9 cellular contexts compared by ENCODE assay signal in the genomic region with DNA sequence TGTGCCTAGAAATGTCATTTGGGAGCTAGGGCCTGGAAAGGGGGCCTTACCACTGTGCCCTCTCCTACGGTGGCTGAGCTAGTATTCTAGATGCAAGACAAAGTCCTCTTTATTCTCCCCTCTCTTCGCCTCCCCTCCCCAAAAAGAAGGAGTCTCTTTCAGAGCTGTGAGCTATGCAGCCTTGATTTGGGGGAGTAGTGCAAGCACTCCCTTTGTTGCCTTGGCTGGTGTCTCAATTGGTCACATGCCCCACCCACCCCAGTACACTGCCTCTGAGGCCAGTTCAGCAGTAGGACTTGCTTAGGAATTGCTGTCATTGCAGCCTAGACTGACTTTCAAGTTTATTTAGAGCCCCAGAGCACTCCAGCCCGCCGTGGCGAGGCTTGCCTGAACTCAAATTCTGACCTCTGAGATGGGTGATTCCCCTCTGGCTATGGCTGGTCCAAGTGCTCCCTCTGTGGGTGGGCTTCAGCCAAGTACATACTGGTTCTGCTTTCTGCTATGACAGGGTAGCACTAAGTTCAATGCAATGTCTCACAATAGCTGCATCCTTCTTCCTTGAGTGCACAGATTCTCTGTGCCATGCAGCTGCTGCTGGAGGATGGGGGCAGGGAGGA. TPM values are rescaled to one million over a fixed set of nuclear protein-coding genes. Genes with fewer than 3 reads are reported as not detected.
DNase-seq lines count a peak whose midpoint lies in the region; ATAC-seq and TF ChIP-seq lines count a peak whose summit lies in the region.
"Had no signal": no experiment of that assay in that cellular context is flagged by ENCODE, and none has a peak within 500 bp of the region (broad histone marks: within the 10 kb centered on the region; RNA-seq: fewer than 3 reads in every experiment).

No MANE protein-coding gene starts in this region.

- ATAC-seq in GM19397 (IDR thresholded peaks at IDR 0.05; ENCODE audit: unreplicated experiment) (peak; percentile 96), HG03175 (IDR thresholded peaks at IDR 0.05; ENCODE audit: unreplicated experiment) (peak; percentile 98), WTC11 (peak; percentile 90)

- POLR2A ChIA-PET in WTC11 (lab: Charles Lee) = interaction anchor here (2.1 kb wide), 1 partner anchor 37 kb away, joined by 7 read pairs; the partner anchor contains the start of gene FBXO33

- no peak overlapping the region; the same call in 1 of the 2 replicates for H3K27ac Mint-ChIP-seq in WTC11

- H3K4me3 Mint-ChIP-seq in WTC11 = no peak overlapping the region

- no peaks in the 10 kb centered on the region for H3K9me3 Mint-ChIP-seq in WTC11

- H3K4me3 ChIP-seq in GM12865 (ENCODE audit: low read depth, low read length) = no peak overlapping the region
- no peak overlapping the region for H3K4me3 ChIP-seq in ascending aorta
- H3K4me3 ChIP-seq: upper lobe of left lung had no signal

- no peaks in the 10 kb centered on the region for H3K4me1 ChIP-seq in ascending aorta
- H3K4me1 ChIP-seq: upper lobe of left lung had no signal

- TF ChIP-seq CTCF in GM12865 (IDR thresholded peaks at IDR 0.05; ENCODE audit: insufficient read depth, low read depth, low read length, missing control alignments) = peak; percentile 70
- TF ChIP-seq CTCF in WTC11 (IDR thresholded peaks at IDR 0.05) = no peak; the same call in 1 of the 2 replicates
- no peak for TF ChIP-seq CTCF in ascending aorta (IDR thresholded peaks at IDR 0.05)

- H3K36me3 ChIP-seq in ascending aorta = no peaks in the 10 kb centered on the region
- H3K36me3 ChIP-seq: upper lobe of left lung had no signal

- CTCF ChIA-PET in WTC11 (lab: Charles Lee) = interaction anchor here (0.7 to 2.4 kb wide), 6 partner anchors 13 to 263 kb away, joined by 3 to 10 read pairs (median 4); partner anchors contain the start of gene FBXO33

- no peaks in the 10 kb centered on the region for H3K27me3 ChIP-seq in ascending aorta
- H3K27me3 ChIP-seq: upper lobe of left lung had no signal

- intact Hi-C loops in ascending aorta (cut with DNase I) = no loop called here

- peaks cover 6% of the 10 kb centered on the region for H3K4me1 Mint-ChIP-seq in WTC11

- peak; percentile 83 for DNase-seq in GM12865 (ENCODE audit: low read depth)
- DNase-seq in WTC11 (ENCODE audit: low spot score) = peak; percentile 56
- DNase-seq in iPS-NIHi11 (ENCODE audit: low spot score) = peak; percentile 9
- no peak for DNase-seq in ascending aorta (ENCODE audit: low spot score in 2 of 2)
- DNase-seq in NCI-H2171 treated with DMSO at 0.1 percent for 48 hours (lab: John Stamatoyannopoulos, UW) = no peak
- DNase-seq in NCI-H345 (lab: John Stamatoyannopoulos, UW) = no peak

- H3K36me3 Mint-ChIP-seq in WTC11 = peaks cover 2% of the 10 kb centered on the region; the same call in 1 of the 2 replicates

- peaks cover 0 to 9% of the 10 kb centered on the region in 2 donors for H3K9me3 ChIP-seq in ascending aorta
- H3K9me3 ChIP-seq: upper lobe of left lung had no signal

- no peak overlapping the region for H3K27ac ChIP-seq in ascending aorta
- H3K27ac ChIP-seq: upper lobe of left lung had no signal

- no peaks in the 10 kb centered on the region for H3K27me3 Mint-ChIP-seq in WTC11 (ENCODE audit: low read depth)

TF ChIP-seq in WTC11, 78 proteins besides CTCF, POLR2A, EP300 and RAD21:
- TF ChIP-seq ZNF416 (CRISPR knock-in tag; IDR thresholded peaks at IDR 0.05) = no peak
- TF ChIP-seq GABPB1 (CRISPR knock-in tag; IDR thresholded peaks at IDR 0.05) = 0 out of 2 replicates have a peak, but pooled peaks have one; percentile 16
TF ChIP-seq in WTC11: peak in this region for 1.

RNA-seq across cellular contexts. Expression of gene FBXO33, which starts 37.0 kb away (rescaled TPM):
- 7.8 to 9.6 TPM (median 8.4 TPM) in 3 replicates for total RNA-seq in WTC11 (2021)
- total RNA-seq in ascending aorta = 14.5 TPM

Comparison
In these comparisons a context has a peak if more than half of its experiments do, and no peak if none do; other contexts are left out.
1. DNase-seq: peak in GM12865 (single experiment), WTC11 (single experiment) and iPS-NIHi11 (single experiment); none in ascending aorta (0 of 2), NCI-H2171 treated with DMSO at 0.1 percent for 48 hours (single experiment) and NCI-H345 (single experiment).
2. Peak in every context shown above with its lines, with median percentiles within 50 percentile points of each other: ATAC-seq.